In genomic region chr7:145293120-145293792, GRCh38 we compare ENCODE assay signal across 31 cellular contexts.
"Had no signal": no experiment of that assay in that cellular context is flagged by ENCODE, and none has a peak within 500 bp of the region (broad histone marks: within the 10 kb centered on the region; RNA-seq: fewer than 3 reads in every experiment).

No MANE protein-coding gene starts in this region.

- ATAC-seq: activated CD4-positive, CD25-positive, alpha-beta regulatory T cell treated with anti-CD3 and anti-CD28 coated beads, Interleukin-2, amount 50 U/mL, for 24 hours; body of pancreas; gastroesophageal sphincter; left colon; lower lobe of right lung; natural killer cell; right lobe of liver; stimulated activated naive CD8-positive, alpha-beta T cell treated with anti-CD3 and anti-CD28 coated beads, Interleukin-15, Interleukin-2, amounts not matched to agents 100 U/mL and 50 U/mL, for 24 hours; T-helper 17 cell had no signal

- H3K27ac ChIP-seq: adrenal gland, body of pancreas, cardiac muscle cell, coronary artery, dorsolateral prefrontal cortex, gastroesophageal sphincter, lower lobe of right lung, right lobe of liver, thoracic aorta, WERI-Rb-1 had no signal

- H3K36me3 Mint-ChIP-seq: activated naive CD8-positive, alpha-beta T cell treated with anti-CD3 and anti-CD28 coated beads for 36 hours had no signal

- H3K4me1 ChIP-seq: adrenal gland, body of pancreas, gastroesophageal sphincter, lower lobe of right lung, right lobe of liver had no signal

- H3K4me3 Mint-ChIP-seq: activated naive CD4-positive, alpha-beta T cell treated with anti-CD3 and anti-CD28 coated beads for 36 hours; activated naive CD8-positive, alpha-beta T cell treated with anti-CD3 and anti-CD28 coated beads for 36 hours; activated T-helper 1 cell treated with anti-CD3 and anti-CD28 coated beads, Interleukin-12 subunit alpha, Interleukin-12 subunit beta, Interleukin-2, Interleukin-4 antibody, amounts not matched to agents 30 ng/mL and 10 ng/mL and 1 ng/mL, durations not matched to agents 14 hours and 24 hours and 36 hours; natural killer cell; T-helper 17 cell had no signal

- H3K9me3 ChIP-seq: adrenal gland, body of pancreas, gastroesophageal sphincter, lower lobe of right lung, right lobe of liver, thoracic aorta had no signal

- H3K9me3 Mint-ChIP-seq: activated naive CD4-positive, alpha-beta T cell treated with anti-CD3 and anti-CD28 coated beads for 36 hours; activated naive CD8-positive, alpha-beta T cell treated with anti-CD3 and anti-CD28 coated beads for 36 hours; activated T-helper 1 cell treated with anti-CD3 and anti-CD28 coated beads, Interleukin-12 subunit alpha, Interleukin-12 subunit beta, Interleukin-2, Interleukin-4 antibody, amounts not matched to agents 30 ng/mL and 10 ng/mL and 1 ng/mL, durations not matched to agents 14 hours and 24 hours and 36 hours had no signal

- H3K36me3 ChIP-seq: adrenal gland, cardiac muscle cell, gastroesophageal sphincter, lower lobe of right lung, right lobe of liver, thoracic aorta, WERI-Rb-1 had no signal

- H3K27me3 Mint-ChIP-seq: activated naive CD8-positive, alpha-beta T cell treated with anti-CD3 and anti-CD28 coated beads for 36 hours; T-helper 17 cell had no signal

- H3K27me3 ChIP-seq: adrenal gland, body of pancreas, cardiac muscle cell, dorsolateral prefrontal cortex, gastroesophageal sphincter, right lobe of liver had no signal

- DNase-seq: activated CD4-positive, alpha-beta T cell treated with anti-CD3 and anti-CD28 coated beads for 48 hours; activated CD4-positive, alpha-beta T cell treated with anti-CD3 and anti-CD28 coated beads, Interleukin-2, amount 50 U/mL, for 48 hours; activated CD8-positive, alpha-beta memory T cell treated with anti-CD3 and anti-CD28 coated beads for 24 hours; activated effector memory CD4-positive, alpha-beta T cell treated with anti-CD3 and anti-CD28 coated beads, Interleukin-2, amount 50 U/mL, for 16 hours; activated naive CD4-positive, alpha-beta T cell treated with anti-CD3 and anti-CD28 coated beads for 36 hours; activated naive CD8-positive, alpha-beta T cell treated with anti-CD3 and anti-CD28 coated beads for 36 hours; activated T-cell treated with anti-CD3 and anti-CD28 coated beads, Interleukin-2, amount 50 U/mL, for 1 hour; aorta; body of pancreas; dorsolateral prefrontal cortex; effector memory CD4-positive, alpha-beta T cell; hippocampal formation; left colon; lower lobe of right lung; mesenchymal stem cell; natural killer cell; posterior cingulate gyrus; right lobe of liver; stimulated activated CD4-positive, alpha-beta T cell treated with anti-CD3 and anti-CD28 coated beads, Interleukin-2, amount 100 ng/mL, for 48 hours; stimulated activated naive CD8-positive, alpha-beta T cell treated with anti-CD3 and anti-CD28 coated beads, Interleukin-15, Interleukin-2, amounts not matched to agents 100 U/mL and 50 U/mL, for 24 hours; T-helper 17 cell; T1000; trophoblast cell; WERI-Rb-1 had no signal

- H3K4me1 Mint-ChIP-seq: activated naive CD8-positive, alpha-beta T cell treated with anti-CD3 and anti-CD28 coated beads for 36 hours; natural killer cell; T-helper 17 cell had no signal

- H3K27ac Mint-ChIP-seq: activated naive CD4-positive, alpha-beta T cell treated with anti-CD3 and anti-CD28 coated beads for 36 hours; activated naive CD8-positive, alpha-beta T cell treated with anti-CD3 and anti-CD28 coated beads for 36 hours; activated T-helper 1 cell treated with anti-CD3 and anti-CD28 coated beads, Interleukin-12 subunit alpha, Interleukin-12 subunit beta, Interleukin-2, Interleukin-4 antibody, amounts not matched to agents 30 ng/mL and 10 ng/mL and 1 ng/mL, durations not matched to agents 14 hours and 24 hours and 36 hours; natural killer cell; T-helper 17 cell had no signal

- H3K4me3 ChIP-seq: adrenal gland, body of pancreas, cardiac muscle cell, coronary artery, dorsolateral prefrontal cortex, gastroesophageal sphincter, lower lobe of right lung, right lobe of liver, thoracic aorta had no signal
